In genomic region chr11:10476927-10477689, GRCh38 we compare ENCODE assay signal across 1 cellular context.
TF ChIP-seq lines count a peak whose summit lies in the region.

No MANE protein-coding gene starts in this region.

TF ChIP-seq in IMR-90, 13 proteins besides CTCF, POLR2A, EP300 and RAD21:
- TF ChIP-seq MAFK (IDR thresholded peaks at IDR 0.05; ENCODE audit: low read depth, low read length) (no peak), RCOR1 (IDR thresholded peaks at IDR 0.05; ENCODE audit: insufficient replicate concordance, low read length) (no peak), MAZ (IDR thresholded peaks at IDR 0.05; ENCODE audit: borderline replicate concordance, low read depth, low read length) (no peak), CHD1 (IDR thresholded peaks at IDR 0.05; ENCODE audit: low read depth, low read length) (no peak), NFE2L2 (IDR thresholded peaks at IDR 0.05; ENCODE audit: low read depth, low read length) (no peak), RFX5 (IDR thresholded peaks at IDR 0.05; ENCODE audit: low read depth, low read length) (no peak), MXI1 (IDR thresholded peaks at IDR 0.05; ENCODE audit: borderline replicate concordance, low read depth, low read length) (no peak), CEBPB (IDR thresholded peaks at IDR 0.05; ENCODE audit: low read depth, low read length) (no peak), BHLHE40 (IDR thresholded peaks at IDR 0.05; ENCODE audit: low read depth, low read length) (no peak), FOS (IDR thresholded peaks at IDR 0.05; ENCODE audit: low read depth, low read length) (no peak)
